In genomic region chr4:6640292-6641163, GRCh38 we compare ENCODE assay signal across 8 cellular contexts. TPM values are rescaled to one million over a fixed set of nuclear protein-coding genes. Genes with fewer than 3 reads are reported as not detected.
A peak's percentile ranks its signal among the peaks of the same experiment; 100 is the strongest.
DNase-seq lines count a peak whose midpoint lies in the region; ATAC-seq and TF ChIP-seq lines count a peak whose summit lies in the region.

MRFAP1 (plus strand) TSS chr4:6640685; CDS start chr4:6640863, 178 bp downstream.

- no peaks in the 10 kb centered on the region for H3K9me3 Mint-ChIP-seq in naive thymus-derived CD8-positive, alpha-beta T cell
- no peaks in the 10 kb centered on the region for H3K9me3 Mint-ChIP-seq in stimulated activated naive B cell treated with anti-CD40 and anti-IgM and Interleukin-4, amounts not matched to agents 10 μg/mL and 1 μg/mL and 100 μg/mL, for 72 hours

- POLR2A ChIA-PET in naive thymus-derived CD8-positive, alpha-beta T cell (lab: Charles Lee), result interaction anchor here (0.6 to 8.5 kb wide), 43 partner anchors 9 to 1788 kb away, joined by 3 to 165 read pairs (median 5); partner anchors contain the start of genes AFAP1, BLOC1S4, GRPEL1 and MAN2B2

- H3K4me1 Mint-ChIP-seq in naive thymus-derived CD8-positive, alpha-beta T cell, result peaks cover 25 to 45% (median 41%) of the 10 kb centered on the region in 4 donors
- peaks cover 24 to 38% of the 10 kb centered on the region in 2 donors for H3K4me1 Mint-ChIP-seq in stimulated activated naive B cell treated with anti-CD40 and anti-IgM and Interleukin-4, amounts not matched to agents 10 μg/mL and 1 μg/mL and 100 μg/mL, for 72 hours

- peaks cover 8 to 36% (median 16%) of the 10 kb centered on the region in 3 donors for H3K36me3 Mint-ChIP-seq in naive thymus-derived CD8-positive, alpha-beta T cell
- peaks cover 36 to 46% of the 10 kb centered on the region in 2 donors for H3K36me3 Mint-ChIP-seq in stimulated activated naive B cell treated with anti-CD40 and anti-IgM and Interleukin-4, amounts not matched to agents 10 μg/mL and 1 μg/mL and 100 μg/mL, for 72 hours

- H3K4me3 Mint-ChIP-seq in naive thymus-derived CD8-positive, alpha-beta T cell, result peak within 1 kb of the TSS; percentile 97 to 100 (median 99)
- peak within 1 kb of the TSS; percentile 98 to 99 for H3K4me3 Mint-ChIP-seq in stimulated activated naive B cell treated with anti-CD40 and anti-IgM and Interleukin-4, amounts not matched to agents 10 μg/mL and 1 μg/mL and 100 μg/mL, for 72 hours

- H3K27ac Mint-ChIP-seq in naive thymus-derived CD8-positive, alpha-beta T cell, result peak within 1 kb of the TSS; percentile 98 to 100 (median 99)
- H3K27ac Mint-ChIP-seq in stimulated activated naive B cell treated with anti-CD40 and anti-IgM and Interleukin-4, amounts not matched to agents 10 μg/mL and 1 μg/mL and 100 μg/mL, for 72 hours, result peak within 1 kb of the TSS; percentile 100

- H3K4me3 ChIP-seq in LNCaP clone FGC (ENCODE audit: low read depth, low read length), result peak within 1 kb of the TSS; percentile 93
- peak within 1 kb of the TSS; percentile 93 for H3K4me3 ChIP-seq in fibroblast of mammary gland (ENCODE audit: control insufficient read depth, low read depth, low read length)

- ATAC-seq in naive thymus-derived CD8-positive, alpha-beta T cell, result peak; percentile 84 to 89
- ATAC-seq in stimulated activated naive B cell treated with anti-CD40 and anti-IgM and Interleukin-4, amounts not matched to agents 10 μg/mL and 1 μg/mL and 100 μg/mL, for 72 hours (replicated peaks), result peak; percentile 89 to 93

- TF ChIP-seq CTCF in LNCaP clone FGC (IDR thresholded peaks at IDR 0.05; ENCODE audit: control insufficient read depth, extremely low read depth, insufficient read depth) (no peak), fibroblast of mammary gland (conservative IDR thresholded peaks at IDR 0.05; ENCODE audit: control insufficient read depth, insufficient read depth, low read depth, low read length) (no peak)

- H3K27me3 Mint-ChIP-seq in naive thymus-derived CD8-positive, alpha-beta T cell, result no peaks in the 10 kb centered on the region
- no peaks in the 10 kb centered on the region for H3K27me3 Mint-ChIP-seq in stimulated activated naive B cell treated with anti-CD40 and anti-IgM and Interleukin-4, amounts not matched to agents 10 μg/mL and 1 μg/mL and 100 μg/mL, for 72 hours

- DNase-seq in Daoy (ENCODE audit: low read depth) (peak; percentile 97), GOT3 (lab: John Stamatoyannopoulos, UW) (peak; percentile 75), LNCaP clone FGC (ENCODE audit: low read depth) (peak; percentile 82), RPMI8226 (peak; percentile 94), fibroblast of mammary gland (ENCODE audit: low read depth) (peak; percentile 92)
- peak; percentile 89 to 90 for DNase-seq in activated T-helper 1 cell treated with anti-CD3 and anti-CD28 coated beads, Interleukin-2, amount 50 U/mL, for 16 hours (ENCODE audit: low read depth in 1 of 2, low spot score in 1 of 2)
- peak; percentile 91 to 97 (median 94) for DNase-seq in naive thymus-derived CD8-positive, alpha-beta T cell
- DNase-seq in stimulated activated naive B cell treated with anti-CD40 and anti-IgM and Interleukin-4, amounts not matched to agents 10 μg/mL and 1 μg/mL and 100 μg/mL, for 72 hours, result peak; percentile 93

RNA-seq across cellular contexts. Expression of gene MRFAP1, which starts in this region (rescaled TPM):
- 106 and 129 TPM in 2 replicates for total RNA-seq in Daoy (2014; rRNA removed; shearing (Covaris generic))
- 100 to 1,000 TPM; 148 to 153 TPM for total RNA-seq in naive thymus-derived CD8-positive, alpha-beta T cell
- polyA plus RNA-seq in naive thymus-derived CD8-positive, alpha-beta T cell, result 100 to 1,000 TPM; 141 to 186 (median 155) TPM

Comparison
In these comparisons a context has a peak if more than half of its experiments do, and no peak if none do; other contexts are left out.
1. Peak in every context shown above with its lines: DNase-seq, ATAC-seq and H3K4me3 ChIP-seq.